1 cellular context compared by ENCODE assay signal in genomic region chr14:23320584-23321571, GRCh38.
TF ChIP-seq lines count a peak whose summit lies in the region.

TSS of gene PABPN1 (plus strand) at chr14:23321457. CDS start at chr14:23321470, 13 bp downstream.

TF ChIP-seq in K562, 482 proteins besides CTCF, POLR2A, EP300 and RAD21 (continued from another document and continues in another):
- TF ChIP-seq CREB3L1 (IDR thresholded peaks at IDR 0.05; ENCODE audit: borderline replicate concordance, low read depth), result peak; percentile 71; the same call in 1 of the 2 replicates
- no peak for TF ChIP-seq ZNF436 (CRISPR knock-in tag; IDR thresholded peaks at IDR 0.05)
- no peak for TF ChIP-seq PTTG1 (tag; IDR thresholded peaks at IDR 0.05; ENCODE audit: low read depth)
- TF ChIP-seq U2AF1 (optimal IDR thresholded peaks at IDR 0.05; ENCODE audit: low read depth, low read length), result no peak
- TF ChIP-seq NR2F6 (CRISPR knock-in tag; IDR thresholded peaks at IDR 0.05), result no peak
- TF ChIP-seq CHD1 (IDR thresholded peaks at IDR 0.05; ENCODE audit: low read length), result peak; percentile 72
- peak; percentile 88 for TF ChIP-seq GABPA (tag; conservative IDR thresholded peaks at IDR 0.05; ENCODE audit: low read depth)
- TF ChIP-seq DIDO1 (tag; IDR thresholded peaks at IDR 0.05; ENCODE audit: low read depth), result peak; percentile 63; the same call in 1 of the 2 replicates
- no peak for TF ChIP-seq MCM3 (IDR thresholded peaks at IDR 0.05)
- no peak for TF ChIP-seq ZNF507 (tag; conservative IDR thresholded peaks at IDR 0.05)
- peak; percentile 71 to 76 for TF ChIP-seq NRF1 (conservative IDR thresholded peaks at IDR 0.05 in 1 of 2, IDR thresholded peaks at IDR 0.05 in 1 of 2)
- TF ChIP-seq TEAD4 (IDR thresholded peaks at IDR 0.05; ENCODE audit: low read length), result peak; percentile 30; the same call in 1 of the 2 replicates
- no peak for TF ChIP-seq TEAD4 (CRISPR knock-in tag; IDR thresholded peaks at IDR 0.05; ENCODE audit: borderline replicate concordance)
- TF ChIP-seq SETDB1 (IDR thresholded peaks at IDR 0.05; ENCODE audit: low read length), result no peak
- TF ChIP-seq EZH2 (IDR thresholded peaks at IDR 0.05; ENCODE audit: borderline replicate concordance, low read depth, low read length), result no peak
- TF ChIP-seq SMARCA4 (IDR thresholded peaks at IDR 0.05), result no peak
- TF ChIP-seq MAFK (IDR thresholded peaks at IDR 0.05; ENCODE audit: low read length), result peak; percentile 14; the same call in 1 of the 2 replicates
- TF ChIP-seq ZNF764 (CRISPR knock-in tag; IDR thresholded peaks at IDR 0.05; ENCODE audit: low read depth), result no peak
- TF ChIP-seq TSC22D4 (tag; IDR thresholded peaks at IDR 0.05), result no peak
- peak; percentile 95 for TF ChIP-seq NFRKB (IDR thresholded peaks at IDR 0.05; ENCODE audit: low read depth)
- TF ChIP-seq NCOA4 (IDR thresholded peaks at IDR 0.05; ENCODE audit: partially characterized antibody), result no peak
- TF ChIP-seq ELF1 (tag; IDR thresholded peaks at IDR 0.05), result peak; percentile 61; the same call in 1 of the 2 replicates
- peak; percentile 7; the same call in 1 of the 2 replicates for TF ChIP-seq MTA2 (IDR thresholded peaks at IDR 0.05; ENCODE audit: low read depth)
- TF ChIP-seq NELFE (IDR thresholded peaks at IDR 0.05; ENCODE audit: insufficient read depth, insufficient read length), result no peak
- 0 out of 2 replicates have a peak, but pooled peaks have one; percentile 3 for TF ChIP-seq IRF9 (tag; IDR thresholded peaks at IDR 0.05)
- TF ChIP-seq CAMTA2 (CRISPR knock-in tag; conservative IDR thresholded peaks at IDR 0.05), result no peak
- TF ChIP-seq ARHGAP35 (IDR thresholded peaks at IDR 0.05; ENCODE audit: partially characterized antibody), result no peak
- peak; percentile 72; the same call in 1 of the 2 replicates for TF ChIP-seq ZBTB12 (CRISPR knock-in tag; IDR thresholded peaks at IDR 0.05)
- TF ChIP-seq ATF3 (IDR thresholded peaks at IDR 0.05), result no peak
- no peak for TF ChIP-seq ATF3 (CRISPR knock-in tag; conservative IDR thresholded peaks at IDR 0.05)
- no peak for TF ChIP-seq ZBTB1 (CRISPR knock-in tag; IDR thresholded peaks at IDR 0.05; ENCODE audit: borderline replicate concordance, low read depth)
- TF ChIP-seq RFX1 (IDR thresholded peaks at IDR 0.05), result peak; percentile 85
- no peak for TF ChIP-seq SIRT6 (IDR thresholded peaks at IDR 0.05; ENCODE audit: low read depth, low read length)
- peak; percentile 54 for TF ChIP-seq TAF7 (tag; IDR thresholded peaks at IDR 0.05)
- TF ChIP-seq CTCFL (IDR thresholded peaks at IDR 0.05; ENCODE audit: borderline replicate concordance, insufficient read depth, low read depth, low read length, poor library complexity, severe bottlenecking), result no peak
- TF ChIP-seq ZNF41 (CRISPR knock-in tag; conservative IDR thresholded peaks at IDR 0.05), result no peak
- TF ChIP-seq BCL6 (CRISPR knock-in tag; IDR thresholded peaks at IDR 0.05), result no peak
- no peak for TF ChIP-seq HDAC3 (IDR thresholded peaks at IDR 0.05; ENCODE audit: borderline replicate concordance, partially characterized antibody)
- no peak for TF ChIP-seq MTF1 (CRISPR knock-in tag; IDR thresholded peaks at IDR 0.05; ENCODE audit: borderline replicate concordance)
- TF ChIP-seq ETS1 (conservative IDR thresholded peaks at IDR 0.05; ENCODE audit: control insufficient read depth, low read depth, low read length), result no peak
- TF ChIP-seq PTRF (tag; IDR thresholded peaks at IDR 0.05), result no peak; the same call in 1 of the 2 replicates
- peak in 1 of 3 experiments; percentile 74; a peak in 1 of 6 replicates for TF ChIP-seq ZBTB11 (CRISPR knock-in tag; IDR thresholded peaks at IDR 0.05)
- no peak for TF ChIP-seq UBTF (IDR thresholded peaks at IDR 0.05; ENCODE audit: borderline replicate concordance in 1 of 2, low read depth in 2 of 2, low read length in 2 of 2)
- TF ChIP-seq ZNF699 (CRISPR knock-in tag; IDR thresholded peaks at IDR 0.05; ENCODE audit: insufficient replicate concordance), result no peak
- peak; percentile 74 for TF ChIP-seq ZNF766 (CRISPR knock-in tag; conservative IDR thresholded peaks at IDR 0.05)
- peak; percentile 98 for TF ChIP-seq NEUROD1 (IDR thresholded peaks at IDR 0.05; ENCODE audit: borderline replicate concordance, low read depth, low read length, partially characterized antibody)
- no peak for TF ChIP-seq CREBBP (IDR thresholded peaks at IDR 0.05; ENCODE audit: low read depth, low read length)
- TF ChIP-seq NR4A1 (CRISPR knock-in tag; IDR thresholded peaks at IDR 0.05), result no peak; the same call in 1 of the 2 replicates
- peak; percentile 77; the same call in 1 of the 2 replicates for TF ChIP-seq NR4A1 (tag; IDR thresholded peaks at IDR 0.05)
- TF ChIP-seq RBM39 (optimal IDR thresholded peaks at IDR 0.05; ENCODE audit: low read depth, low read length), result no peak
- no peak for TF ChIP-seq ZNF444 (CRISPR knock-in tag; IDR thresholded peaks at IDR 0.05)
- TF ChIP-seq NFATC3 (IDR thresholded peaks at IDR 0.05), result peak; percentile 21; the same call in 1 of the 2 replicates
- TF ChIP-seq HNRNPUL1 (IDR thresholded peaks at IDR 0.05; ENCODE audit: low read length), result no peak
- TF ChIP-seq ZNF431 (CRISPR knock-in tag; IDR thresholded peaks at IDR 0.05), result no peak
- TF ChIP-seq RBM14 (IDR thresholded peaks at IDR 0.05; ENCODE audit: borderline replicate concordance, insufficient read depth, low read depth, low read length), result no peak
- peak; percentile 90 for TF ChIP-seq ZNF589 (CRISPR knock-in tag; IDR thresholded peaks at IDR 0.05; ENCODE audit: low read depth)
- TF ChIP-seq ZFP1 (CRISPR knock-in tag; IDR thresholded peaks at IDR 0.05), result peak; percentile 2; the same call in 1 of the 2 replicates
- TF ChIP-seq CREB3 (tag; conservative IDR thresholded peaks at IDR 0.05; ENCODE audit: low read depth), result 0 out of 2 replicates have a peak, but pooled peaks have one; percentile 51
- peak; percentile 90 for TF ChIP-seq CHD2 (IDR thresholded peaks at IDR 0.05; ENCODE audit: low read depth, low read length)
- no peak for TF ChIP-seq SNAPC5 (CRISPR knock-in tag; IDR thresholded peaks at IDR 0.05)
- TF ChIP-seq ZNF79 (CRISPR knock-in tag; IDR thresholded peaks at IDR 0.05; ENCODE audit: low read depth), result no peak
- TF ChIP-seq ZNF197 (CRISPR knock-in tag; IDR thresholded peaks at IDR 0.05; ENCODE audit: low read depth), result 0 out of 2 replicates have a peak, but pooled peaks have one; percentile 37
